Comparison of ENCODE assay signal across 8 cellular contexts in genomic region chrX:39445336-39445735, GRCh38.
DNase-seq lines count a peak whose midpoint lies in the region; ATAC-seq and TF ChIP-seq lines count a peak whose summit lies in the region.

No MANE protein-coding gene starts in this region.

- H3K4me2 ChIP-seq in osteoblast (ENCODE audit: insufficient read depth, low read length): no peak overlapping the region
- H3K4me2 ChIP-seq in GM23248 (ENCODE audit: unreplicated experiment): no peak overlapping the region

- H3K27ac ChIP-seq in osteoblast (ENCODE audit: low read depth, low read length): no peak overlapping the region
- H3K27ac ChIP-seq in GM23248: no peak overlapping the region

- intact Hi-C loops in natural killer cell (cut with micrococcal nuclease): no loop called here

- H3K4me1 ChIP-seq in osteoblast (ENCODE audit: insufficient read depth, low read length) (no peaks in the 10 kb centered on the region), GM23248 (ENCODE audit: insufficient read depth) (no peaks in the 10 kb centered on the region)

- no peaks in the 10 kb centered on the region for H3K27me3 Mint-ChIP-seq in activated naive CD8-positive, alpha-beta T cell treated with anti-CD3 and anti-CD28 coated beads, Interleukin-2, amount 10 ng/mL, durations not matched to agents 7 days and 5 days
- peaks cover 0 to 11% of the 10 kb centered on the region in 2 donors for H3K27me3 Mint-ChIP-seq in natural killer cell (ENCODE audit: low read depth in 2 of 2)

- no peaks in the 10 kb centered on the region for H3F3A ChIP-seq in GM23248 (ENCODE audit: insufficient read depth)

- H3K27me3 ChIP-seq in osteoblast (ENCODE audit: insufficient read depth, low read length) (peaks cover 33% of the 10 kb centered on the region), GM23248 (replicated peaks; ENCODE audit: insufficient read depth) (no peaks in the 10 kb centered on the region)

- H3K36me3 Mint-ChIP-seq in activated naive CD8-positive, alpha-beta T cell treated with anti-CD3 and anti-CD28 coated beads, Interleukin-2, amount 10 ng/mL, durations not matched to agents 7 days and 5 days: no peaks in the 10 kb centered on the region
- no peaks in the 10 kb centered on the region for H3K36me3 Mint-ChIP-seq in natural killer cell

- TF ChIP-seq CTCF in GM12864 (IDR thresholded peaks at IDR 0.05; ENCODE audit: low read depth, low read length, missing control alignments): peak; percentile 42
- peak; percentile 35 for TF ChIP-seq CTCF in osteoblast (IDR thresholded peaks at IDR 0.05; ENCODE audit: extremely low read depth, low read depth, low read length)
- TF ChIP-seq CTCF in natural killer cell (IDR thresholded peaks at IDR 0.05): no peak

- H3K9me3 Mint-ChIP-seq in activated naive CD8-positive, alpha-beta T cell treated with anti-CD3 and anti-CD28 coated beads, Interleukin-2, amount 10 ng/mL, durations not matched to agents 7 days and 5 days: peaks cover 2% of the 10 kb centered on the region
- H3K9me3 Mint-ChIP-seq in natural killer cell: no peaks in the 10 kb centered on the region

- ATAC-seq in activated naive CD8-positive, alpha-beta T cell treated with anti-CD3 and anti-CD28 coated beads, Interleukin-2, amount 10 ng/mL, durations not matched to agents 7 days and 5 days (ENCODE audit: low read depth): no peak
- no peak for ATAC-seq in natural killer cell

- no peaks in the 10 kb centered on the region for H3K9me3 ChIP-seq in osteoblast (ENCODE audit: low read depth, low read length)
- H3K9me3 ChIP-seq in GM23248 (ENCODE audit: low read depth): no peaks in the 10 kb centered on the region

- DNase-seq in GM12864 (ENCODE audit: low read depth) (no peak), NCI-H774 (lab: John Stamatoyannopoulos, UW) (peak; percentile 4), osteoblast (ENCODE audit: insufficient read length, low spot score, missing footprints) (no peak), natural killer cell (no peak), NCI-H2171 (lab: John Stamatoyannopoulos, UW) (no peak), G401 (ENCODE audit: low spot score) (no peak), GM23248 (no peak)
- peak; percentile 30 for DNase-seq in activated naive CD8-positive, alpha-beta T cell treated with anti-CD3 and anti-CD28 coated beads, Interleukin-2, amount 10 ng/mL, durations not matched to agents 7 days and 5 days

- H4K20me1 ChIP-seq in osteoblast (ENCODE audit: insufficient read depth, low read length) (no peaks in the 10 kb centered on the region), GM23248 (ENCODE audit: insufficient read depth) (no peaks in the 10 kb centered on the region)

- no peaks in the 10 kb centered on the region for H3K9me2 ChIP-seq in GM23248 (ENCODE audit: insufficient read depth)

- POLR2A ChIA-PET in activated naive CD8-positive, alpha-beta T cell treated with anti-CD3 and anti-CD28 coated beads, Interleukin-2, amount 10 ng/mL, durations not matched to agents 7 days and 5 days (lab: Charles Lee): no interaction called here

- 48 to 50% methylated on average over 4 of the region's 4 CpGs for WGBS in GM23248 (ENCODE audit: low coverage in 1 of 2, low lambda C conversion rate in 2 of 2, missing lambda C conversion rate in 2 of 2), 2 experiments

- H3K4me3 ChIP-seq in GM12864 (ENCODE audit: low read depth, low read length) (no peak overlapping the region), osteoblast (ENCODE audit: insufficient read depth, low read length) (no peak overlapping the region), GM23248 (no peak overlapping the region)

- no peaks in the 10 kb centered on the region for H3K36me3 ChIP-seq in osteoblast (ENCODE audit: insufficient read depth, low read length)
- no peaks in the 10 kb centered on the region for H3K36me3 ChIP-seq in GM23248 (ENCODE audit: low read depth)

- H2AFZ ChIP-seq in osteoblast (ENCODE audit: low read length) (no peak overlapping the region), GM23248 (no peak overlapping the region)

- no peaks in the 10 kb centered on the region for H3K79me2 ChIP-seq in osteoblast (ENCODE audit: insufficient read depth, low read length)
- no peaks in the 10 kb centered on the region for H3K79me2 ChIP-seq in GM23248 (ENCODE audit: insufficient read depth)

- no peak overlapping the region for H3K4me3 Mint-ChIP-seq in activated naive CD8-positive, alpha-beta T cell treated with anti-CD3 and anti-CD28 coated beads, Interleukin-2, amount 10 ng/mL, durations not matched to agents 7 days and 5 days
- no peak overlapping the region for H3K4me3 Mint-ChIP-seq in natural killer cell

- no peak overlapping the region for H3K9ac ChIP-seq in GM23248

- H3K4me1 Mint-ChIP-seq in activated naive CD8-positive, alpha-beta T cell treated with anti-CD3 and anti-CD28 coated beads, Interleukin-2, amount 10 ng/mL, durations not matched to agents 7 days and 5 days: peaks cover 9% of the 10 kb centered on the region
- peaks cover 2 to 8% of the 10 kb centered on the region in 2 donors for H3K4me1 Mint-ChIP-seq in natural killer cell

- in situ Hi-C loops in G401 (cut with HindIII; ENCODE audit: low sequenced_read_pairs): no loop called here
- in situ Hi-C loops in GM23248 (cut with MboI): no loop called here

- H3K27ac Mint-ChIP-seq in activated naive CD8-positive, alpha-beta T cell treated with anti-CD3 and anti-CD28 coated beads, Interleukin-2, amount 10 ng/mL, durations not matched to agents 7 days and 5 days: no peak overlapping the region
- peak overlapping the region in 1 of 2 donors; percentile 5 for H3K27ac Mint-ChIP-seq in natural killer cell

Comparison
In these comparisons a context has a peak if more than half of its experiments do, and no peak if none do; other contexts are left out.
1. DNase-seq: peak in NCI-H774 (single experiment) and activated naive CD8-positive, alpha-beta T cell treated with anti-CD3 and anti-CD28 coated beads, Interleukin-2, amount 10 ng/mL, durations not matched to agents 7 days and 5 days (single experiment); none in GM12864 (single experiment), osteoblast (single experiment), natural killer cell (single experiment), NCI-H2171 (single experiment), G401 (single experiment) and GM23248 (single experiment).